In genomic region chr11:66268210-66268952, GRCh38 we compare ENCODE assay signal across 8 cellular contexts. TPM values are rescaled to one million over a fixed set of nuclear protein-coding genes. Genes with fewer than 3 reads are reported as not detected.
DNase-seq lines count a peak whose midpoint lies in the region; ATAC-seq and TF ChIP-seq lines count a peak whose summit lies in the region.

Gene RAB1B (plus strand): TSS chr11:66268639. CDS start chr11:66268680, 41 bp downstream.

- H3K27me3 ChIP-seq in H7 (ENCODE audit: control insufficient read depth, insufficient read depth, low read length), result no peaks in the 10 kb centered on the region

- H3K36me3 ChIP-seq in H7 (replicated peaks; ENCODE audit: control insufficient read depth, insufficient read depth, low read length), result peaks cover 19% of the 10 kb centered on the region

- peaks cover 3% of the 10 kb centered on the region for H3K36me3 Mint-ChIP-seq in natural killer cell

- H3K4me3 Mint-ChIP-seq in natural killer cell, result peak within 1 kb of the TSS; percentile 97

- H3K27ac Mint-ChIP-seq in natural killer cell, result peak within 1 kb of the TSS; percentile 95 to 98

- peak; percentile 99 for DNase-seq in ELF-1 (ENCODE audit: low read depth, low spot score)
- DNase-seq in H7, result peak; percentile 99
- peak; percentile 99 for DNase-seq in M059J (ENCODE audit: low read depth)
- peak; percentile 99 to 100 for DNase-seq in SHP77 (lab: John Stamatoyannopoulos, UW)
- peak; percentile 99 for DNase-seq in activated effector memory CD4-positive, alpha-beta T cell treated with Interleukin-2 at 50 U/mL for 16 hours
- DNase-seq in fibroblast of peridontal ligament (ENCODE audit: extremely low read depth), result peak; percentile 100
- peak; percentile 99 for DNase-seq in natural killer cell
- peak; percentile 98 for DNase-seq in stimulated activated naive CD4-positive, alpha-beta T cell treated with Interleukin-2 at 50 U/mL for 16 hours (lab: John Stamatoyannopoulos, UW)

- no peak for TF ChIP-seq CTCF in natural killer cell (IDR thresholded peaks at IDR 0.05)

- no peaks in the 10 kb centered on the region for H3K9me3 Mint-ChIP-seq in natural killer cell

- H3K27me3 Mint-ChIP-seq in natural killer cell (ENCODE audit: low read depth in 2 of 2), result no peaks in the 10 kb centered on the region

- intact Hi-C loops in natural killer cell (cut with micrococcal nuclease), result loop anchor here (1.0 kb wide), 2 partner anchors 14 to 21 kb away; partner anchors contain the start of gene YIF1A

- peak; percentile 77 to 93 (median 83) for ATAC-seq in natural killer cell

- H3K4me1 Mint-ChIP-seq in natural killer cell, result peaks cover 51 to 57% of the 10 kb centered on the region in 2 donors

- H3K4me3 ChIP-seq in H7 (ENCODE audit: insufficient read depth, low read depth, low read length), result peak within 1 kb of the TSS; percentile 67

RNA-seq across cellular contexts. Expression of gene RAB1B, which starts in this region (rescaled TPM):
- total RNA-seq in H7 (2014; rRNA removed; shearing (Covaris generic)), result 140 and 165 TPM in 2 replicates
- total RNA-seq in M059J (2014; rRNA removed; shearing (Covaris generic)), result 189 and 209 TPM in 2 replicates
- total RNA-seq in natural killer cell, result 100 to 1,000 TPM; 116 to 144 (median 132) TPM

Comparison
In these comparisons a context has a peak if more than half of its experiments do, and no peak if none do; other contexts are left out.
1. Peak in every context shown above with its lines: DNase-seq, ATAC-seq and H3K4me3 ChIP-seq.